8 cellular contexts compared by ENCODE assay signal in the genomic region with DNA sequence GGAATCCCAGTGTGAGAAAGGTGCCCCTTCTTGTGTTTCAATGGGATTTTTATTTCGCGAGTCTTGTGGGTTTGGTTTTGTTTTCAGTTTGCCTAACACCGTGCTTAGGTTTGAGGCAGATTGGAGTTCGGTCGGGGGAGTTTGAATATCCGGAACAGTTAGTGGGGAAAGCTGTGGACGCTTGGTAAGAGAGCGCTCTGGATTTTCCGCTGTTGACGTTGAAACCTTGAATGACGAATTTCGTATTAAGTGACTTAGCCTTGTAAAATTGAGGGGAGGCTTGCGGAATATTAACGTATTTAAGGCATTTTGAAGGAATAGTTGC.
A peak's percentile ranks its signal among the peaks of the same experiment; 100 is the strongest.
DNase-seq lines count a peak whose midpoint lies in the region; ATAC-seq and TF ChIP-seq lines count a peak whose summit lies in the region.

No MANE protein-coding gene starts in this region.

- H3K4me3 Mint-ChIP-seq in activated naive CD4-positive, alpha-beta T cell treated with anti-CD3 and anti-CD28 coated beads, Interleukin-2, amount 50 U/mL, for 24 hours: peak overlapping the region; percentile 95

- H3K9me3 Mint-ChIP-seq in activated naive CD4-positive, alpha-beta T cell treated with anti-CD3 and anti-CD28 coated beads, Interleukin-2, amount 50 U/mL, for 24 hours: no peaks in the 10 kb centered on the region

- ATAC-seq in HG03342 (IDR thresholded peaks at IDR 0.05; ENCODE audit: unreplicated experiment): peak; percentile 3

- H3K4me3 ChIP-seq in GM12865 (ENCODE audit: low read depth, low read length) (peak overlapping the region; percentile 83), iPS-18c (ENCODE audit: insufficient read depth, low read depth, low read length) (peak overlapping the region; percentile 94)

- peaks cover 2% of the 10 kb centered on the region for H3K9me3 ChIP-seq in iPS-18c (ENCODE audit: control insufficient read depth, insufficient read depth, low read length)

- peak; percentile 66 for DNase-seq in GM12865 (ENCODE audit: low read depth)
- DNase-seq in stimulated activated CD4-positive, alpha-beta T cell treated with anti-CD3 and anti-CD28 coated beads, Interleukin-4, amount 100 ng/mL, for 48 hours (ENCODE audit: low read depth in 2 of 2): peak; percentile 22 to 30
- no peak for DNase-seq in islet precursor cell
- DNase-seq in SIG-M5 (lab: John Stamatoyannopoulos, UW): no peak
- DNase-seq in KG1 (lab: John Stamatoyannopoulos, UW): no peak

- no peaks in the 10 kb centered on the region for H3K27me3 Mint-ChIP-seq in activated naive CD4-positive, alpha-beta T cell treated with anti-CD3 and anti-CD28 coated beads, Interleukin-2, amount 50 U/mL, for 24 hours

- H3K36me3 Mint-ChIP-seq in activated naive CD4-positive, alpha-beta T cell treated with anti-CD3 and anti-CD28 coated beads, Interleukin-2, amount 50 U/mL, for 24 hours: peaks cover 27% of the 10 kb centered on the region

- peak overlapping the region; percentile 100 for H3K27ac Mint-ChIP-seq in activated naive CD4-positive, alpha-beta T cell treated with anti-CD3 and anti-CD28 coated beads, Interleukin-2, amount 50 U/mL, for 24 hours

- peaks cover 43% of the 10 kb centered on the region for H3K4me1 Mint-ChIP-seq in activated naive CD4-positive, alpha-beta T cell treated with anti-CD3 and anti-CD28 coated beads, Interleukin-2, amount 50 U/mL, for 24 hours

- TF ChIP-seq CTCF in GM12865 (IDR thresholded peaks at IDR 0.05; ENCODE audit: insufficient read depth, low read depth, low read length, missing control alignments): no peak

Comparison
In these comparisons a context has a peak if more than half of its experiments do, and no peak if none do; other contexts are left out.
1. DNase-seq: peak in GM12865 (single experiment) and stimulated activated CD4-positive, alpha-beta T cell treated with anti-CD3 and anti-CD28 coated beads, Interleukin-4, amount 100 ng/mL, for 48 hours (2 of 2); none in islet precursor cell (single experiment), SIG-M5 (single experiment) and KG1 (single experiment).